Comparison of ENCODE assay signal across 6 cellular contexts in the genomic region with DNA sequence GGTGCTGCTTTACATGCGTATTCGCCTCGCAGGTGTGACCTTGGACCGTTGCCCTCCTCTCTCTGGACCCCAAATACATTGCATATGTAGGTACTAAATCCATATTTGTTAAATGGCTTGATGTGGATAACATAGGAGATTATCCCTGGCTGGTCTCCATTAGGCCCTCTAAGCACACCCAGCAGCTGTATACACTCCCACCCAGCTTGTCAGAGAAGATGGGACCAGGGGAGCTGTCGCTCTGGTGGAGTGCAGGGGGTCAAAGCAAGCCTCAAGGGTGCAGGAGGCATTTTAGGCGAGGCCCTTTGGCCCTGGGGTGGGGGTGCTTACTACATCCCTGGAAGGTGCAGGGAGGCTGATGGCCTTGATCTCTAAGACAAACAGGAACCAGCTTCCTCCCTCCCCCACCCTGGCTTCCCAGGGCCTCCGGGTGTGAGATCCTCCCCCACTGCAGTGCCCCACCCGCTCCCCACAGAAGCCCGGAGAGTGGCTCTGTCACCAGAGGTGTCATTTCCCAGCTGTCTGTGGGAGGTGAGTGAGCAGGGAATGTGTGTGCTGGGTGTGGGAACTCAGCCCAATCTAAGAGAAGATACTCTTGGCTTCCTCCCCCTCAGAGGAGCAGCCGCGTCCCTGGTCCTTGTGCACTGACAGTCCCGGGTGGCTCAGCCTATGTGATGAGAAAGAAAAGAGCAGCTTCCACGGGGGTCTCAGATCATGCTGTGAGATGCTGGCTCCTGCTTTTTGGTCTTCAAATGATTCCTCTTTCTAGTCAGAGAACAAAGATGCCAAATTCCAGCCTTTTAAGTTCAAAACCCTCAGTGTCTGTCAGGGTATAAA. TPM values are rescaled to one million over a fixed set of nuclear protein-coding genes. Genes with fewer than 3 reads are reported as not detected.
DNase-seq lines count a peak whose midpoint lies in the region; ATAC-seq and TF ChIP-seq lines count a peak whose summit lies in the region.

No MANE protein-coding gene starts in this region.

- peaks cover 5% of the 10 kb centered on the region for H3K36me3 Mint-ChIP-seq in T-helper 17 cell (ENCODE audit: low read depth)

- H3K27me3 ChIP-seq in GM23248 (replicated peaks; ENCODE audit: insufficient read depth) (no peaks in the 10 kb centered on the region), prostate gland (replicated peaks; ENCODE audit: insufficient read depth) (no peaks in the 10 kb centered on the region)

- H3K4me2 ChIP-seq in GM23248 (ENCODE audit: unreplicated experiment): peak overlapping the region; percentile 76

- in situ Hi-C loops in GM23248 (cut with MboI): no loop called here

- H3K4me3 ChIP-seq in GM23248: peak overlapping the region; percentile 8
- H3K4me3 ChIP-seq in epithelial cell of esophagus (ENCODE audit: low read length): no peak overlapping the region
- H3K4me3 ChIP-seq in prostate gland: no peak overlapping the region

- no peaks in the 10 kb centered on the region for H3K9me2 ChIP-seq in GM23248 (ENCODE audit: insufficient read depth)

- H3K36me3 ChIP-seq in GM23248 (ENCODE audit: low read depth): no peaks in the 10 kb centered on the region
- peaks cover 0 to 8% of the 10 kb centered on the region in 2 donors for H3K36me3 ChIP-seq in prostate gland

- WGBS in GM23248 (ENCODE audit: low coverage in 1 of 2, low lambda C conversion rate in 2 of 2, missing lambda C conversion rate in 2 of 2), 2 experiments: 17 to 21% methylated on average over 12 to 13 of the region's 13 CpGs
- WGBS in prostate gland: 27% methylated on average over 13 of the region's 13 CpGs

- H3K9ac ChIP-seq in GM23248: peak overlapping the region; percentile 100

- H3K27ac ChIP-seq in GM23248 (peak overlapping the region; percentile 82), prostate gland (peak overlapping the region; percentile 100)

- no peaks in the 10 kb centered on the region for H4K20me1 ChIP-seq in GM23248 (ENCODE audit: insufficient read depth)

- DNase-seq in GM23248: peak; percentile 87
- DNase-seq in T-helper 17 cell: peak in 2 of 3 donors; percentile 29 to 55
- DNase-seq in epithelial cell of esophagus (ENCODE audit: low read depth): peak; percentile 45
- DNase-seq in prostate gland (ENCODE audit: low spot score): peak; percentile 49
- DNase-seq in NCI-H446 treated with DMSO at 0.1 percent for 48 hours (lab: John Stamatoyannopoulos, UW): no peak

- H3K27me3 Mint-ChIP-seq in T-helper 17 cell: no peaks in the 10 kb centered on the region

- H3F3A ChIP-seq in GM23248 (ENCODE audit: insufficient read depth): peaks cover 35% of the 10 kb centered on the region

- H3K4me1 ChIP-seq in GM23248 (ENCODE audit: insufficient read depth): peaks cover 35% of the 10 kb centered on the region
- peaks cover 21% of the 10 kb centered on the region for H3K4me1 ChIP-seq in prostate gland (replicated peaks)

- H3K4me1 Mint-ChIP-seq in T-helper 17 cell: peaks cover 44% of the 10 kb centered on the region

- H3K79me2 ChIP-seq in GM23248 (ENCODE audit: insufficient read depth): peaks cover 21% of the 10 kb centered on the region

- TF ChIP-seq POLR2A in prostate gland (IDR thresholded peaks at IDR 0.05): peak; percentile 17

- TF ChIP-seq CTCF in epithelial cell of esophagus (IDR thresholded peaks at IDR 0.05; ENCODE audit: insufficient read depth, low read depth, low read length, missing control alignments): no peak
- TF ChIP-seq CTCF in prostate gland (IDR thresholded peaks at IDR 0.05): no peak

- H3K9me3 ChIP-seq in GM23248 (ENCODE audit: low read depth): no peaks in the 10 kb centered on the region
- H3K9me3 ChIP-seq in T-helper 17 cell (ENCODE audit: control insufficient read depth, low read length, poor library complexity, severe bottlenecking): no peaks in the 10 kb centered on the region
- H3K9me3 ChIP-seq in prostate gland: no peaks in the 10 kb centered on the region

- H3K27ac Mint-ChIP-seq in T-helper 17 cell: no peak overlapping the region

- H2AFZ ChIP-seq in GM23248: peak overlapping the region; percentile 43

- intact Hi-C loops in prostate gland (cut with DNase I): no loop called here

- peak; percentile 54 for ATAC-seq in T-helper 17 cell
- ATAC-seq in GM18502 (IDR thresholded peaks at IDR 0.05; ENCODE audit: poor library complexity, unreplicated experiment): no peak

- H3K4me3 Mint-ChIP-seq in T-helper 17 cell: peak overlapping the region; percentile 90

RNA-seq across cellular contexts. Expression of a gene that starts 1.4 kb away (rescaled TPM):
- 6.2 and 6.5 TPM in 2 replicates for total RNA-seq in GM23248 (2014; rRNA removed; shearing (Covaris generic))
- 25.5 and 27.1 TPM in 2 replicates for polyA plus RNA-seq in GM23248 (2016; fragmentation: Nextera tagmentation; extraction: Ambion mirVana)
- 100 to 1,000 TPM; 209 to 252 TPM for total RNA-seq in T-helper 17 cell
- total RNA-seq in prostate gland: 10 to 100 TPM; 34.2 to 65.2 TPM

RNA-seq across cellular contexts. Expression of a gene that starts 12.0 kb away (rescaled TPM):
- total RNA-seq in GM23248 (2014; rRNA removed; shearing (Covaris generic)): 11.6 TPM in 2 replicates
- 20.6 and 20.9 TPM in 2 replicates for polyA plus RNA-seq in GM23248 (2016; fragmentation: Nextera tagmentation; extraction: Ambion mirVana)
- total RNA-seq in T-helper 17 cell (10 to 100 TPM; 33.0 to 33.9 TPM), prostate gland (10 to 100 TPM in 1 of 2 donors, 1 to 10 TPM in 1; 8.6 to 13.9 TPM)

RNA-seq across cellular contexts. Expression of a gene that starts 12.0 kb away (rescaled TPM):
- total RNA-seq in GM23248 (2014; rRNA removed; shearing (Covaris generic)): 4.4 and 5.1 TPM in 2 replicates
- polyA plus RNA-seq in GM23248 (2016; fragmentation: Nextera tagmentation; extraction: Ambion mirVana): 5.3 and 5.9 TPM in 2 replicates
- total RNA-seq in T-helper 17 cell (1,000 to 10,000 TPM; 1,926 to 2,038 TPM), prostate gland (100 to 1,000 TPM; 119 to 142 TPM)

RNA-seq across cellular contexts. Expression of a gene that starts 25.8 kb away (rescaled TPM):
- total RNA-seq in GM23248 (2014; rRNA removed; shearing (Covaris generic)): 3.9 and 5.6 TPM in 2 replicates
- polyA plus RNA-seq in GM23248 (2016; fragmentation: Nextera tagmentation; extraction: Ambion mirVana): 3.4 and 4.5 TPM in 2 replicates
- total RNA-seq in T-helper 17 cell (1 to 10 TPM; 8.3 to 8.7 TPM), prostate gland (10 to 100 TPM in 1 of 2 donors, 1 to 10 TPM in 1; 9.6 to 19.1 TPM)

RNA-seq across cellular contexts. Expression of a gene that starts 40.3 kb away (rescaled TPM):
- total RNA-seq in GM23248 (2014; rRNA removed; shearing (Covaris generic)): not detected in 2 replicates
- polyA plus RNA-seq in GM23248 (2016; fragmentation: Nextera tagmentation; extraction: Ambion mirVana): not detected in 2 replicates
- total RNA-seq in T-helper 17 cell (not detected), prostate gland (under 1 TPM in 1 of 2 donors, not detected in 1; 0.34 TPM)

Comparison
In these comparisons a context has a peak if more than half of its experiments do, and no peak if none do; other contexts are left out.
1. RNA of a gene that starts 12.0 kb away (total RNA-seq): 1,926 to 2,038 TPM in T-helper 17 cell and 119 to 142 TPM in prostate gland; 4.4 to 5.1 TPM in GM23248; every median in the first group is over 10 times any median in the second.